In genomic region chr11:94793002-94793401, GRCh38 we compare ENCODE assay signal across 14 cellular contexts. TPM values are rescaled to one million over a fixed set of nuclear protein-coding genes. Genes with fewer than 3 reads are reported as not detected.
DNase-seq lines count a peak whose midpoint lies in the region; ATAC-seq, FAIRE-seq and TF ChIP-seq lines count a peak whose summit lies in the region.
"Had no signal": no experiment of that assay in that cellular context is flagged by ENCODE, and none has a peak within 500 bp of the region (broad histone marks: within the 10 kb centered on the region; RNA-seq: fewer than 3 reads in every experiment).

No MANE protein-coding gene starts in this region.

- WGBS in heart left ventricle, 4 donors = 55 to 64% (median 61%) methylated on average over 2 of the region's 2 CpGs

- H3K4me1 Mint-ChIP-seq in chondrocyte (ENCODE audit: low read depth) (peaks cover 72% of the 10 kb centered on the region), mesothelial cell of epicardium (peaks cover 42% of the 10 kb centered on the region)
- H3K4me1 Mint-ChIP-seq in naive thymus-derived CD4-positive, alpha-beta T cell = no peaks in the 10 kb centered on the region
- H3K4me1 Mint-ChIP-seq: naive thymus-derived CD8-positive, alpha-beta T cell had no signal

- no peaks in the 10 kb centered on the region for H3K27me3 Mint-ChIP-seq in chondrocyte (ENCODE audit: low read depth)
- no peaks in the 10 kb centered on the region for H3K27me3 Mint-ChIP-seq in mesothelial cell of epicardium (ENCODE audit: low read depth)
- H3K27me3 Mint-ChIP-seq in naive thymus-derived CD4-positive, alpha-beta T cell = peaks cover 0 to 18% (median 5%) of the 10 kb centered on the region in 5 donors

- intact Hi-C loops in heart left ventricle (cut with DNase I) (loop anchor here in 2 of 10 donors (5.0 kb wide), 2 partner anchors 44 to 64 kb away; no protein-coding TSS in a partner anchor), Right ventricle myocardium superior (cut with DNase I) (no loop called here), upper lobe of right lung (cut with DNase I) (no loop called here)
- intact Hi-C loops in naive thymus-derived CD4-positive, alpha-beta T cell (cut with micrococcal nuclease) = no loop called here

- POLR2A ChIA-PET in naive thymus-derived CD4-positive, alpha-beta T cell (lab: Charles Lee) = no interaction called here

- FAIRE-seq in urothelium cell line (lab: Jason Lieb, UNC) (no peak), GM12891 (lab: Jason Lieb, UNC) (no peak)

- H3K9me3 Mint-ChIP-seq in chondrocyte (ENCODE audit: low read depth) (no peaks in the 10 kb centered on the region), mesothelial cell of epicardium (no peaks in the 10 kb centered on the region)
- H3K9me3 Mint-ChIP-seq in naive thymus-derived CD4-positive, alpha-beta T cell = peaks cover 0 to 2% (median 0%) of the 10 kb centered on the region in 11 donors
- H3K9me3 Mint-ChIP-seq: naive thymus-derived CD8-positive, alpha-beta T cell; T-helper 2 cell treated with Interferon-gamma antibody and Interleukin-4, amounts not matched to agents 5 μg/mL and 100 μg/mL, for 36 hours had no signal

- H3K27ac ChIP-seq in heart left ventricle (peak overlapping the region in 8 of 12 donors; percentile 33 to 79 (median 63)), upper lobe of right lung (peak overlapping the region; percentile 55)
- H3K27ac ChIP-seq in naive thymus-derived CD4-positive, alpha-beta T cell (ENCODE audit: low read depth, low read length) = no peak overlapping the region

- H3K27me3 ChIP-seq in heart left ventricle (no peaks in the 10 kb centered on the region), upper lobe of right lung (no peaks in the 10 kb centered on the region)
- H3K27me3 ChIP-seq in naive thymus-derived CD4-positive, alpha-beta T cell (ENCODE audit: control insufficient read depth in 2 of 2, insufficient read depth in 2 of 2, low read length in 2 of 2) = no peaks in the 10 kb centered on the region

- CTCF ChIA-PET in naive thymus-derived CD4-positive, alpha-beta T cell (lab: Charles Lee) = no interaction called here

- H3K36me3 ChIP-seq in heart left ventricle = peaks cover 0 to 6% (median 0%) of the 10 kb centered on the region in 9 donors
- H3K36me3 ChIP-seq in upper lobe of right lung = no peaks in the 10 kb centered on the region
- H3K36me3 ChIP-seq in naive thymus-derived CD4-positive, alpha-beta T cell (ENCODE audit: control insufficient read depth in 2 of 3, insufficient read depth in 3 of 3, low read length in 3 of 3) = no peaks in the 10 kb centered on the region

- no peak for ATAC-seq in heart left ventricle
- no peak for ATAC-seq in Right ventricle myocardium superior (ENCODE audit: poor library complexity)
- no peak for ATAC-seq in upper lobe of right lung
- no peak for ATAC-seq in naive thymus-derived CD4-positive, alpha-beta T cell
- ATAC-seq: naive thymus-derived CD8-positive, alpha-beta T cell; sciatic nerve had no signal

- H3K36me3 Mint-ChIP-seq in chondrocyte (ENCODE audit: low read depth) (no peaks in the 10 kb centered on the region), mesothelial cell of epicardium (no peaks in the 10 kb centered on the region)
- peaks cover 0 to 2% (median 0%) of the 10 kb centered on the region in 5 donors for H3K36me3 Mint-ChIP-seq in naive thymus-derived CD4-positive, alpha-beta T cell
- H3K36me3 Mint-ChIP-seq: naive thymus-derived CD8-positive, alpha-beta T cell had no signal

- peaks cover 4 to 91% (median 53%) of the 10 kb centered on the region in 12 donors for H3K4me1 ChIP-seq in heart left ventricle
- peaks cover 71% of the 10 kb centered on the region for H3K4me1 ChIP-seq in upper lobe of right lung
- H3K4me1 ChIP-seq in naive thymus-derived CD4-positive, alpha-beta T cell (ENCODE audit: control insufficient read depth in 2 of 2, insufficient read depth in 2 of 2, low read length in 2 of 2) = no peaks in the 10 kb centered on the region

- DNase-seq in heart left ventricle (no peak), Right ventricle myocardium superior (no peak), chondrocyte (ENCODE audit: low spot score) (no peak), mesothelial cell of epicardium (ENCODE audit: low spot score in 2 of 2, unreplicated experiment in 2 of 2) (no peak), upper lobe of right lung (no peak), urothelium cell line (ENCODE audit: low spot score) (no peak), GM12891 (ENCODE audit: insufficient read length, low spot score) (no peak)
- no peak for DNase-seq in naive thymus-derived CD4-positive, alpha-beta T cell
- DNase-seq: naive thymus-derived CD8-positive, alpha-beta T cell; NCI-H1694 treated with DMSO at 0.1 percent for 48 hours; NCI-H510A treated with DMSO at 0.1 percent for 48 hours; stimulated activated naive CD4-positive, alpha-beta T cell had no signal

- H3K4me3 ChIP-seq in heart left ventricle (no peak overlapping the region), upper lobe of right lung (no peak overlapping the region)
- no peak overlapping the region for H3K4me3 ChIP-seq in naive thymus-derived CD4-positive, alpha-beta T cell (ENCODE audit: low read length)

- TF ChIP-seq POLR2A in heart left ventricle (IDR thresholded peaks at IDR 0.05) (no peak), GM12891 (IDR thresholded peaks at IDR 0.05; ENCODE audit: low read depth, low read length) (no peak)

- H3K9me3 ChIP-seq in heart left ventricle = no peaks in the 10 kb centered on the region
- H3K9me3 ChIP-seq in upper lobe of right lung = no peaks in the 10 kb centered on the region
- no peaks in the 10 kb centered on the region for H3K9me3 ChIP-seq in naive thymus-derived CD4-positive, alpha-beta T cell (ENCODE audit: control insufficient read depth in 2 of 3, low read length in 3 of 3)

- H3K4me3 Mint-ChIP-seq in chondrocyte (ENCODE audit: unreplicated experiment) (no peak overlapping the region), mesothelial cell of epicardium (no peak overlapping the region)
- no peak overlapping the region for H3K4me3 Mint-ChIP-seq in naive thymus-derived CD4-positive, alpha-beta T cell
- H3K4me3 Mint-ChIP-seq: naive thymus-derived CD8-positive, alpha-beta T cell; T-helper 2 cell treated with Interferon-gamma antibody and Interleukin-4, amounts not matched to agents 5 μg/mL and 100 μg/mL, for 36 hours had no signal

- TF ChIP-seq CTCF in heart left ventricle (IDR thresholded peaks at IDR 0.05) (no peak), chondrocyte (IDR thresholded peaks at IDR 0.05) (no peak), mesothelial cell of epicardium (IDR thresholded peaks at IDR 0.05; ENCODE audit: unreplicated experiment) (no peak), upper lobe of right lung (IDR thresholded peaks at IDR 0.05) (no peak)

- peak overlapping the region; percentile 82 for H3K27ac Mint-ChIP-seq in chondrocyte (ENCODE audit: unreplicated experiment)
- peak overlapping the region; percentile 41 for H3K27ac Mint-ChIP-seq in mesothelial cell of epicardium
- no peak overlapping the region for H3K27ac Mint-ChIP-seq in naive thymus-derived CD4-positive, alpha-beta T cell
- H3K27ac Mint-ChIP-seq: T-helper 2 cell treated with Interferon-gamma antibody and Interleukin-4, amounts not matched to agents 5 μg/mL and 100 μg/mL, for 36 hours had no signal

TF ChIP-seq in GM12891, 5 proteins besides CTCF, POLR2A, EP300 and RAD21:
- TF ChIP-seq PAX5 (IDR thresholded peaks at IDR 0.05; ENCODE audit: insufficient read depth, low read length, severe bottlenecking) = no peak
- TF ChIP-seq TAF1 (IDR thresholded peaks at IDR 0.05; ENCODE audit: low read depth, low read length) = no peak
- no peak for TF ChIP-seq POLR2AphosphoS5 (IDR thresholded peaks at IDR 0.05; ENCODE audit: low read depth, low read length)
- TF ChIP-seq SPI1 (IDR thresholded peaks at IDR 0.05; ENCODE audit: low read depth, low read length) = no peak
TF ChIP-seq in GM12891: peak in this region for 0.

RNA-seq across cellular contexts. Expression of gene AMOTL1, which starts 24.8 kb away (rescaled TPM):
- total RNA-seq in heart left ventricle (10 to 100 TPM; 24.4 to 76.0 (median 51.7) TPM), Right ventricle myocardium superior (45.5 TPM), chondrocyte (45.6 to 70.2 TPM (median 47.2 TPM) in 3 replicates), mesothelial cell of epicardium (77.0 to 78.5 TPM (median 77.8 TPM) in 3 replicates), upper lobe of right lung (62.5 TPM)
- 1 to 10 TPM; 6.2 to 9.0 TPM for polyA plus RNA-seq in heart left ventricle
- 0.71 TPM for polyA plus RNA-seq in GM12891 (2012; ENCODE audit: low read depth, missing spikeins)
- total RNA-seq in naive thymus-derived CD4-positive, alpha-beta T cell = 1 to 10 TPM in 1 of 5 experiments, under 1 TPM in 3, not detected in 1; 0.05 to 6.3 (median 0.39) TPM
- under 1 TPM in 1 of 2 donors, not detected in 1; 0.07 TPM for polyA plus RNA-seq in naive thymus-derived CD4-positive, alpha-beta T cell

Comparison
In these comparisons a context has a peak if more than half of its experiments do, and no peak if none do; other contexts are left out.
1. H3K27ac Mint-ChIP-seq: peak in chondrocyte (single experiment) and mesothelial cell of epicardium (single experiment); none in naive thymus-derived CD4-positive, alpha-beta T cell (0 of 9).